ENCODE assay signal across 23 cellular contexts in genomic region chr6:158229823-158230222, GRCh38.
A peak's percentile ranks its signal among the peaks of the same experiment; 100 is the strongest.
DNase-seq lines count a peak whose midpoint lies in the region; ATAC-seq, FAIRE-seq and TF ChIP-seq lines count a peak whose summit lies in the region.
"Had no signal": no experiment of that assay in that cellular context is flagged by ENCODE, and none has a peak within 500 bp of the region (broad histone marks: within the 10 kb centered on the region; RNA-seq: fewer than 3 reads in every experiment).

No MANE protein-coding gene starts in this region.

- peaks cover 27% of the 10 kb centered on the region for H3K79me2 ChIP-seq in K562 (ENCODE audit: control insufficient read depth, insufficient read depth, low read length)

- H3K27me3 ChIP-seq in K562 (ENCODE audit: control insufficient read depth in 2 of 2, insufficient read depth in 2 of 2, low read length in 2 of 2): no peaks in the 10 kb centered on the region
- no peaks in the 10 kb centered on the region for H3K27me3 ChIP-seq in body of pancreas
- no peaks in the 10 kb centered on the region for H3K27me3 ChIP-seq in esophagus squamous epithelium
- no peaks in the 10 kb centered on the region for H3K27me3 ChIP-seq in esophagus muscularis mucosa

- POLR2A ChIA-PET in K562 (lab: Yijun Ruan, JAX): interaction anchor here (0.6 kb wide), 1 partner anchor 1053 kb away, joined by 3 read pairs; no protein-coding TSS in a partner anchor
- POLR2A ChIA-PET in HEK293T (lab: Yijun Ruan, JAX): no interaction called here

- no peak overlapping the region for H3K4me3 ChIP-seq in K562
- no peak overlapping the region for H3K4me3 ChIP-seq in body of pancreas
- H3K4me3 ChIP-seq in esophagus squamous epithelium: no peak overlapping the region
- H3K4me3 ChIP-seq in esophagus muscularis mucosa: no peak overlapping the region
- H3K4me3 ChIP-seq: A549, GM12878 had no signal

- 75% methylated on average over 10 of the region's 10 CpGs for WGBS in K562 (ENCODE audit: insufficient coverage, low coverage, missing lambda C conversion rate)
- 94 to 96% methylated on average over 10 of the region's 10 CpGs for WGBS in body of pancreas, 2 donors
- WGBS in esophagus squamous epithelium, 2 donors: 87 to 94% methylated on average over 10 of the region's 10 CpGs
- WGBS in esophagus muscularis mucosa: 95% methylated on average over 10 of the region's 10 CpGs

- in situ Hi-C loops in K562 (cut with MboI): no loop called here

- intact Hi-C loops in K562 (cut with micrococcal nuclease): loop anchor here (10.0 kb wide), 1 partner anchor 135 kb away; no protein-coding TSS in a partner anchor
- intact Hi-C loops in body of pancreas (cut with DNase I): loop anchor here (10.0 kb wide), 1 partner anchor 285 kb away; no protein-coding TSS in a partner anchor
- intact Hi-C loops in esophagus squamous epithelium (cut with DNase I): loop anchor here (10.0 kb wide), 1 partner anchor 375 kb away; no protein-coding TSS in a partner anchor
- intact Hi-C loops in esophagus muscularis mucosa (cut with DNase I): loop anchor here (5.0 to 10.0 kb wide), 3 partner anchors 52 to 327 kb away; no protein-coding TSS in a partner anchor

- H3K27ac Mint-ChIP-seq in nephron: peak overlapping the region in 2 of 3 experiments; percentile 8 to 22
- H3K27ac Mint-ChIP-seq: CD8-positive, alpha-beta T cell; H9 had no signal

- no peak for TF ChIP-seq EP300 in K562 (IDR thresholded peaks at IDR 0.05; ENCODE audit: low read length)
- no peak for TF ChIP-seq EP300 in esophagus muscularis mucosa (IDR thresholded peaks at IDR 0.05)

- no peaks in the 10 kb centered on the region for H3K9me1 ChIP-seq in K562 (ENCODE audit: control insufficient read depth, insufficient read depth, low read length)

- no peak for TF ChIP-seq RAD21 in K562 (CRISPR knock-in tag; conservative IDR thresholded peaks at IDR 0.05 in 1 of 2, IDR thresholded peaks at IDR 0.05 in 1 of 2)

- H3K4me1 Mint-ChIP-seq in nephron: peaks cover 24% of the 10 kb centered on the region

- H3K27ac ChIP-seq in K562 (ENCODE audit: extremely low read depth, low read depth, low read length) (no peak overlapping the region), body of pancreas (no peak overlapping the region), esophagus squamous epithelium (no peak overlapping the region), esophagus muscularis mucosa (replicated peaks in 1 of 4) (no peak overlapping the region)
- H3K27ac ChIP-seq: 22Rv1, A549, C4-2B, HL-60 had no signal

- peak; percentile 11 for DNase-seq in activated CD8-positive, alpha-beta memory T cell treated with anti-CD3 and anti-CD28 coated beads for 24 hours
- DNase-seq in activated CD8-positive, alpha-beta memory T cell treated with anti-CD3 and anti-CD28 coated beads, Interleukin-2, amount 50 U/mL, for 4 hours: no peak
- DNase-seq in K562 (ENCODE audit: extremely low read depth in 1 of 4, low spot score in 3 of 4) (no peak), body of pancreas (no peak), esophagus squamous epithelium (lab: John Stamatoyannopoulos, UW) (no peak), esophagus muscularis mucosa (ENCODE audit: extremely low spot score) (no peak), HEK293T (ENCODE audit: extremely low spot score) (no peak)
- DNase-seq: AML-193; CD8-positive, alpha-beta T cell; COR-L47; DMS 273 treated with DMSO at 0.1 percent for 48 hours; DMS53; DND-41; EL; H9 had no signal

- H3K36me3 ChIP-seq in K562 (ENCODE audit: control insufficient read depth, insufficient read depth, low read length) (no peaks in the 10 kb centered on the region), body of pancreas (replicated peaks in 1 of 2; ENCODE audit: insufficient read depth in 1 of 2, low read depth in 2 of 2) (no peaks in the 10 kb centered on the region), esophagus squamous epithelium (no peaks in the 10 kb centered on the region), esophagus muscularis mucosa (no peaks in the 10 kb centered on the region)

- ATAC-seq in K562 (no peak), body of pancreas (no peak)
- ATAC-seq: A549; CD8-positive, alpha-beta T cell; GM12878 had no signal

- H3K4me1 ChIP-seq in K562 (replicated peaks in 1 of 2; ENCODE audit: control insufficient read depth in 2 of 2, insufficient read depth in 2 of 2, low read length in 2 of 2): peaks cover 9 to 15% of the 10 kb centered on the region in 2 experiments; a peak in 4 of 5 replicates
- H3K4me1 ChIP-seq in body of pancreas: peaks cover 21% of the 10 kb centered on the region
- peaks cover 4 to 34% (median 15%) of the 10 kb centered on the region in 3 donors for H3K4me1 ChIP-seq in esophagus squamous epithelium
- peaks cover 10 to 25% (median 20%) of the 10 kb centered on the region in 4 donors for H3K4me1 ChIP-seq in esophagus muscularis mucosa

- no peaks in the 10 kb centered on the region for H3K9me3 ChIP-seq in K562 (replicated peaks; ENCODE audit: control insufficient read depth, insufficient read depth, low read depth, low read length)
- no peaks in the 10 kb centered on the region for H3K9me3 ChIP-seq in body of pancreas
- H3K9me3 ChIP-seq in esophagus squamous epithelium: no peaks in the 10 kb centered on the region
- H3K9me3 ChIP-seq in esophagus muscularis mucosa: no peaks in the 10 kb centered on the region
- H3K9me3 ChIP-seq: A549 had no signal

- peak overlapping the region; percentile 40 to 71 (median 65) for H3K4me3 Mint-ChIP-seq in nephron
- H3K4me3 Mint-ChIP-seq: CD8-positive, alpha-beta T cell; H9 had no signal

- no peak overlapping the region for H3K4me2 ChIP-seq in K562 (ENCODE audit: insufficient read depth, low read length)

- TF ChIP-seq CTCF in K562 (IDR thresholded peaks at IDR 0.05 in 2 of 3, conservative IDR thresholded peaks at IDR 0.05 in 1 of 3; ENCODE audit: insufficient read depth in 2 of 3, low read depth in 1 of 3, low read length in 3 of 3): no peak
- no peak for TF ChIP-seq CTCF in nephron (IDR thresholded peaks at IDR 0.05; ENCODE audit: unreplicated experiment in 3 of 3)
- TF ChIP-seq CTCF in body of pancreas (IDR thresholded peaks at IDR 0.05): no peak
- TF ChIP-seq CTCF in esophagus squamous epithelium (IDR thresholded peaks at IDR 0.05): no peak
- no peak for TF ChIP-seq CTCF in esophagus muscularis mucosa (IDR thresholded peaks at IDR 0.05)

- peaks cover 5% of the 10 kb centered on the region for H3K27me3 Mint-ChIP-seq in nephron (ENCODE audit: low read depth)

- BruUV-seq in K562 (replicated peaks; lab: Mats Ljungman, UMichigan): no TSS peak

- H4K20me1 ChIP-seq in K562 (replicated peaks; ENCODE audit: control insufficient read depth, insufficient read depth, low read length): peaks cover 8% of the 10 kb centered on the region

- TF ChIP-seq POLR2A in K562 (conservative IDR thresholded peaks at IDR 0.05) (no peak), body of pancreas (IDR thresholded peaks at IDR 0.05) (no peak), esophagus squamous epithelium (IDR thresholded peaks at IDR 0.05) (no peak), esophagus muscularis mucosa (IDR thresholded peaks at IDR 0.05; ENCODE audit: low read depth) (no peak)

- H2AFZ ChIP-seq in K562 (ENCODE audit: low read depth, low read length): no peak overlapping the region

- no peak for FAIRE-seq in K562 (lab: Jason Lieb, UNC)
- FAIRE-seq: A549, GM12878, GM19239, H1 had no signal

- H3K36me3 Mint-ChIP-seq in nephron (ENCODE audit: low read depth): peaks cover 5% of the 10 kb centered on the region

- H3K9me3 Mint-ChIP-seq in nephron: no peaks in the 10 kb centered on the region
- H3K9me3 Mint-ChIP-seq: CD8-positive, alpha-beta T cell; H9 had no signal

- CTCF ChIA-PET in K562 (lab: Yijun Ruan, JAX; ENCODE audit: low intra/inter-chr PET ratio) (no interaction called here), HEK293T (lab: Yijun Ruan, JAX) (no interaction called here)

- H3K9ac ChIP-seq in K562 (ENCODE audit: insufficient read depth in 1 of 2, low read depth in 2 of 2, low read length in 2 of 2): no peak overlapping the region

TF ChIP-seq in K562, 482 proteins besides CTCF, POLR2A, EP300 and RAD21 (continues in another document):
- TF ChIP-seq SIX5 (IDR thresholded peaks at IDR 0.05; ENCODE audit: borderline replicate concordance in 1 of 2, insufficient read depth in 1 of 2, low read depth in 1 of 2, low read length in 2 of 2) (no peak), ATF3 (IDR thresholded peaks at IDR 0.05) (peak; percentile 62), ATF3 (CRISPR knock-in tag; conservative IDR thresholded peaks at IDR 0.05) (no peak), TAF1 (IDR thresholded peaks at IDR 0.05; ENCODE audit: control insufficient read depth, extremely low read depth, insufficient read depth, low read length, severe bottlenecking) (no peak), NCOA1 (IDR thresholded peaks at IDR 0.05; ENCODE audit: low read depth) (no peak), FOSL1 (tag; conservative IDR thresholded peaks at IDR 0.05) (peak; percentile 36; the same call in 1 of the 2 replicates)

TF ChIP-seq in HEK293T, 16 proteins besides CTCF, POLR2A, EP300 and RAD21:
- TF ChIP-seq HDGF (IDR thresholded peaks at IDR 0.05; ENCODE audit: borderline replicate concordance) (no peak), L3MBTL2 (conservative IDR thresholded peaks at IDR 0.05) (no peak), ARNT (IDR thresholded peaks at IDR 0.05) (no peak), SP1 (IDR thresholded peaks at IDR 0.05) (no peak), TARDBP (IDR thresholded peaks at IDR 0.05) (no peak), NFRKB (IDR thresholded peaks at IDR 0.05) (no peak), BHLHE40 (IDR thresholded peaks at IDR 0.05; ENCODE audit: borderline replicate concordance) (no peak), FOXK2 (IDR thresholded peaks at IDR 0.05) (no peak), ELF4 (IDR thresholded peaks at IDR 0.05) (no peak), SUZ12 (IDR thresholded peaks at IDR 0.05) (no peak), CTBP1 (IDR thresholded peaks at IDR 0.05; ENCODE audit: borderline replicate concordance) (no peak), FOXM1 (IDR thresholded peaks at IDR 0.05; ENCODE audit: borderline replicate concordance) (no peak), ZNF384 (IDR thresholded peaks at IDR 0.05) (no peak), FOXA1 (IDR thresholded peaks at IDR 0.05) (no peak), LEF1 (IDR thresholded peaks at IDR 0.05; ENCODE audit: borderline replicate concordance) (no peak), PKNOX1 (IDR thresholded peaks at IDR 0.05) (no peak)
TF ChIP-seq in HEK293T: peak in this region for 0.
